In genomic region chr3:118682916-118683315, GRCh38 we compare ENCODE assay signal across 30 cellular contexts.
"Had no signal": no experiment of that assay in that cellular context is flagged by ENCODE, and none has a peak within 500 bp of the region (broad histone marks: within the 10 kb centered on the region; RNA-seq: fewer than 3 reads in every experiment).

No MANE protein-coding gene starts in this region.

- H3K4me1 Mint-ChIP-seq: activated CD4-positive, alpha-beta T cell treated with anti-CD3 and anti-CD28 coated beads, Interleukin-2, amount 10 ng/mL, durations not matched to agents 7 days and 5 days; immature natural killer cell; memory B cell; stimulated activated memory B cell treated with anti-CD40 and anti-IgM and Interleukin-4, amounts not matched to agents 10 μg/mL and 1 μg/mL and 100 μg/mL, for 72 hours; stimulated activated naive CD8-positive, alpha-beta T cell treated with anti-CD3 and anti-CD28 coated beads, Interleukin-15, amount 100 ng/mL, for 72 hours had no signal

- H3K4me2 ChIP-seq: smooth muscle cell had no signal

- ATAC-seq: activated CD8-positive, alpha-beta T cell treated with anti-CD3 and anti-CD28 coated beads for 36 hours; activated naive CD4-positive, alpha-beta T cell treated with anti-CD3 and anti-CD28 coated beads, Interleukin-2, amount 50 U/mL, for 72 hours; gastroesophageal sphincter; left colon; naive thymus-derived CD4-positive, alpha-beta T cell; pancreas; stimulated activated memory B cell treated with anti-CD40 and anti-IgM and Interleukin-4, amounts not matched to agents 10 μg/mL and 1 μg/mL and 100 μg/mL, for 72 hours; stimulated activated naive CD8-positive, alpha-beta T cell treated with anti-CD3 and anti-CD28 coated beads, Interleukin-15, amount 100 ng/mL, for 72 hours; WTC11 had no signal

- H3K4me1 ChIP-seq: breast epithelium, gastroesophageal sphincter, pancreas, prostate gland, sigmoid colon, uterus had no signal

- H3K27ac Mint-ChIP-seq: activated CD4-positive, alpha-beta T cell treated with anti-CD3 and anti-CD28 coated beads, Interleukin-2, amount 10 ng/mL, durations not matched to agents 7 days and 5 days; activated CD8-positive, alpha-beta T cell treated with anti-CD3 and anti-CD28 coated beads for 36 hours; activated naive CD4-positive, alpha-beta T cell treated with anti-CD3 and anti-CD28 coated beads, Interleukin-2, amount 50 U/mL, for 72 hours; activated T-helper 2 cell treated with anti-CD3 and anti-CD28 coated beads, Interferon-gamma antibody, Interleukin-2, Interleukin-4, amounts not matched to agents 10 μg/mL and 5 μg/mL and 100 μg/mL, durations not matched to agents 14 hours and 24 hours and 36 hours; immature natural killer cell; memory B cell; naive thymus-derived CD4-positive, alpha-beta T cell; stimulated activated memory B cell treated with anti-CD40 and anti-IgM and Interleukin-4, amounts not matched to agents 10 μg/mL and 1 μg/mL and 100 μg/mL, for 72 hours; type B pancreatic cell; WTC11 had no signal

- DNase-seq: activated CD4-positive, alpha-beta T cell treated with anti-CD3 and anti-CD28 coated beads for 1 hour; activated CD4-positive, alpha-beta T cell treated with anti-CD3 and anti-CD28 coated beads, Interleukin-2, amount 10 ng/mL, durations not matched to agents 7 days and 5 days; activated CD8-positive, alpha-beta T cell treated with anti-CD3 and anti-CD28 coated beads for 36 hours; activated T-cell treated with anti-CD3 and anti-CD28 coated beads, Interleukin-2, amount 50 U/mL, for 48 hours; central memory CD4-positive, alpha-beta T cell; hippocampal formation; immature natural killer cell; kidney; left colon; midbrain; naive thymus-derived CD4-positive, alpha-beta T cell; pancreas; sigmoid colon; stimulated activated CD4-positive, alpha-beta T cell treated with anti-CD3 and anti-CD28 coated beads, Interleukin-1b, Interleukin-23, amount 100 ng/mL, for 48 hours; stimulated activated CD4-positive, alpha-beta T cell treated with anti-CD3 and anti-CD28 coated beads, Interleukin-4, amount 100 ng/mL, for 4 hours; stimulated activated CD8-positive, alpha-beta memory T cell treated with anti-CD3 and anti-CD28 coated beads, Interleukin-4, amount 100 ng/mL, for 48 hours; stimulated activated naive CD8-positive, alpha-beta T cell treated with anti-CD3 and anti-CD28 coated beads, Interleukin-15, amount 100 ng/mL, for 72 hours; substantia nigra; uterus had no signal

- H3K27me3 Mint-ChIP-seq: activated CD4-positive, alpha-beta T cell treated with anti-CD3 and anti-CD28 coated beads, Interleukin-2, amount 10 ng/mL, durations not matched to agents 7 days and 5 days; activated CD8-positive, alpha-beta T cell treated with anti-CD3 and anti-CD28 coated beads for 36 hours; memory B cell; stimulated activated memory B cell treated with anti-CD40 and anti-IgM and Interleukin-4, amounts not matched to agents 10 μg/mL and 1 μg/mL and 100 μg/mL, for 72 hours; stimulated activated naive CD8-positive, alpha-beta T cell treated with anti-CD3 and anti-CD28 coated beads, Interleukin-15, amount 100 ng/mL, for 72 hours had no signal

- H3K27me3 ChIP-seq: breast epithelium, gastroesophageal sphincter, pancreas, sigmoid colon, uterus had no signal

- H3K4me3 Mint-ChIP-seq: activated CD4-positive, alpha-beta T cell treated with anti-CD3 and anti-CD28 coated beads, Interleukin-2, amount 10 ng/mL, durations not matched to agents 7 days and 5 days; activated CD8-positive, alpha-beta T cell treated with anti-CD3 and anti-CD28 coated beads for 36 hours; immature natural killer cell; memory B cell; naive thymus-derived CD4-positive, alpha-beta T cell; neural crest cell; stimulated activated memory B cell treated with anti-CD40 and anti-IgM and Interleukin-4, amounts not matched to agents 10 μg/mL and 1 μg/mL and 100 μg/mL, for 72 hours; stimulated activated naive CD8-positive, alpha-beta T cell treated with anti-CD3 and anti-CD28 coated beads, Interleukin-15, amount 100 ng/mL, for 72 hours; type B pancreatic cell; WTC11 had no signal

- H3K27ac ChIP-seq: breast epithelium, gastroesophageal sphincter, pancreas, prostate gland, sigmoid colon, uterus had no signal

- H3K9me3 ChIP-seq: breast epithelium, gastroesophageal sphincter, pancreas, prostate gland, sigmoid colon, uterus had no signal

- H3K4me3 ChIP-seq: breast epithelium, gastroesophageal sphincter, pancreas, prostate gland, sigmoid colon, smooth muscle cell, uterus had no signal

- H3K9me3 Mint-ChIP-seq: activated CD4-positive, alpha-beta T cell treated with anti-CD3 and anti-CD28 coated beads, Interleukin-2, amount 10 ng/mL, durations not matched to agents 7 days and 5 days; activated T-helper 2 cell treated with anti-CD3 and anti-CD28 coated beads, Interferon-gamma antibody, Interleukin-2, Interleukin-4, amounts not matched to agents 10 μg/mL and 5 μg/mL and 100 μg/mL, durations not matched to agents 14 hours and 24 hours and 36 hours; stimulated activated memory B cell treated with anti-CD40 and anti-IgM and Interleukin-4, amounts not matched to agents 10 μg/mL and 1 μg/mL and 100 μg/mL, for 72 hours had no signal

- H3K36me3 Mint-ChIP-seq: activated naive CD4-positive, alpha-beta T cell treated with anti-CD3 and anti-CD28 coated beads, Interleukin-2, amount 50 U/mL, for 72 hours; memory B cell; stimulated activated memory B cell treated with anti-CD40 and anti-IgM and Interleukin-4, amounts not matched to agents 10 μg/mL and 1 μg/mL and 100 μg/mL, for 72 hours; type B pancreatic cell; WTC11 had no signal

- H3K36me3 ChIP-seq: breast epithelium, gastroesophageal sphincter, pancreas, prostate gland, sigmoid colon, uterus had no signal
